2 cellular contexts compared by ENCODE assay signal in the genomic region with DNA sequence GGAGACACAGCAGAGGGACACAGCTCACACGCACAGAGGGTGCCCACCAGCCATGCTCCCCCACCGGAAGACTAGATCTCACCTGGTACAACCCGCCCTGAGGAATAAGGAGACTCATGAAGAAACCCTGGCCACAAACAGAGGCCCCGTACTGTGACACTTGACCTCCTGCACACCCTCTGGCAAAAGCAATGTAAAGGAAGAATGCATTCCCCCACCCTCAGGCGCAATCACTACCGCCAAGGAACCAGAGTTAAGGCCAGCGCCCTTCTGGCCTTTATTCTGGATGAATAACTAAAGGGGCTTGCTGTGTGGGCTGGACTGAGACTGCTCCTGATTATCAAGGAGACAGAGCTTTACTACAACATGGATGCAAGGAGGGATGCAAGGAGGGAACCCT.
TF ChIP-seq lines count a peak whose summit lies in the region.

No MANE protein-coding gene starts in this region.

TF ChIP-seq in GM23338, 12 proteins besides CTCF, POLR2A, EP300 and RAD21 (continues in another document):
- TF ChIP-seq CREB1 (CRISPR knock-in tag; IDR thresholded peaks at IDR 0.05; ENCODE audit: low read depth) = no peak
- TF ChIP-seq, protein P1, sequence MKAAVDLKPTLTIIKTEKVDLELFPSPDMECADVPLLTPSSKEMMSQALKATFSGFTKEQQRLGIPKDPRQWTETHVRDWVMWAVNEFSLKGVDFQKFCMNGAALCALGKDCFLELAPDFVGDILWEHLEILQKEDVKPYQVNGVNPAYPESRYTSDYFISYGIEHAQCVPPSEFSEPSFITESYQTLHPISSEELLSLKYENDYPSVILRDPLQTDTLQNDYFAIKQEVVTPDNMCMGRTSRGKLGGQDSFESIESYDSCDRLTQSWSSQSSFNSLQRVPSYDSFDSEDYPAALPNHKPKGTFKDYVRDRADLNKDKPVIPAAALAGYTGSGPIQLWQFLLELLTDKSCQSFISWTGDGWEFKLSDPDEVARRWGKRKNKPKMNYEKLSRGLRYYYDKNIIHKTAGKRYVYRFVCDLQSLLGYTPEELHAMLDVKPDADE (IDR thresholded peaks at IDR 0.05) = no peak
- no peak for TF ChIP-seq JUNB (IDR thresholded peaks at IDR 0.05; ENCODE audit: unreplicated experiment)
- no peak for TF ChIP-seq EZH2 (IDR thresholded peaks at IDR 0.05; ENCODE audit: low read depth, unreplicated experiment)
- no peak for TF ChIP-seq EZH2phosphoT487 (IDR thresholded peaks at IDR 0.05; ENCODE audit: unreplicated experiment)
- TF ChIP-seq ZNF331 (CRISPR knock-in tag; IDR thresholded peaks at IDR 0.05; ENCODE audit: low read depth) = no peak
- TF ChIP-seq STAT1 (IDR thresholded peaks at IDR 0.05; ENCODE audit: unreplicated experiment) = no peak
- no peak for TF ChIP-seq REST (IDR thresholded peaks at IDR 0.05; ENCODE audit: unreplicated experiment)
- TF ChIP-seq POLR2AphosphoS5 (IDR thresholded peaks at IDR 0.05; ENCODE audit: low read depth) = no peak
- no peak for TF ChIP-seq ZNF462 (CRISPR knock-in tag; IDR thresholded peaks at IDR 0.05)

TF ChIP-seq in H1, 55 proteins besides CTCF, POLR2A, EP300 and RAD21:
- TF ChIP-seq RFX5 (IDR thresholded peaks at IDR 0.05; ENCODE audit: borderline replicate concordance, low read depth, low read length) = no peak
- no peak for TF ChIP-seq POU5F1 (IDR thresholded peaks at IDR 0.05; ENCODE audit: low read depth, low read length)
- no peak for TF ChIP-seq SUZ12 (IDR thresholded peaks at IDR 0.05; ENCODE audit: low read length)
- no peak for TF ChIP-seq EZH2 (IDR thresholded peaks at IDR 0.05; ENCODE audit: low read depth, low read length, severe bottlenecking)
- no peak for TF ChIP-seq NANOG (IDR thresholded peaks at IDR 0.05; ENCODE audit: insufficient read depth, low read depth, low read length, poor library complexity, severe bottlenecking)
- TF ChIP-seq GTF2F1 (IDR thresholded peaks at IDR 0.05; ENCODE audit: borderline replicate concordance, low read depth, low read length) = no peak
- TF ChIP-seq EGR1 (IDR thresholded peaks at IDR 0.05; ENCODE audit: borderline replicate concordance, low read depth, low read length) = no peak
- no peak for TF ChIP-seq BCL11A (IDR thresholded peaks at IDR 0.05; ENCODE audit: low read depth in 2 of 2, low read length in 2 of 2)
- no peak for TF ChIP-seq SRF (IDR thresholded peaks at IDR 0.05; ENCODE audit: low read depth, low read length)
- no peak for TF ChIP-seq MAFK (IDR thresholded peaks at IDR 0.05; ENCODE audit: low read depth, low read length)
- TF ChIP-seq JUND (IDR thresholded peaks at IDR 0.05; ENCODE audit: low read length) = no peak
- no peak for TF ChIP-seq KDM5A (IDR thresholded peaks at IDR 0.05; ENCODE audit: low read length)
- no peak for TF ChIP-seq CHD7 (IDR thresholded peaks at IDR 0.05; ENCODE audit: insufficient replicate concordance, low read length)
- TF ChIP-seq CEBPB (IDR thresholded peaks at IDR 0.05; ENCODE audit: low read depth, low read length) = no peak
TF ChIP-seq in H1: peak in this region for 0.
